11 cellular contexts compared by ENCODE assay signal in the genomic region with DNA sequence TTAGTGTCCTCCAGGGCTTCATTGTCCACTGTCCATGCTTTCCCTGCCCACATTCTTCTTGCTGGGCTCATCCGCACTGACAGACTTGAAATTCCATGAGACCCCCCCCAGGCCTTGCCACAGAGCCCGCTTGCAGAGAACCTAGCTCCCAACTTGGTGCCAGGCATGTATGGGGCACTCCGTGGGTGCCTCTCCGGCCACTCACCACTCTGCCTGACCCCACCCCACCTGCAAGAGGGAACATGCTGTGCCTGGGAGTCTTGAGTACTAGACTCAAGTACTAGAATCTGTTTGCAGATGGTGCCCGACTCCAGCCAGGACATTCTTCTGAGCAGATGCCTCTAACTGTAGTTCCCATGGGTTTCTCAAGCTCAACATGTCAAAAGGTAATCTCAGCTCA. TPM values are rescaled to one million over a fixed set of nuclear protein-coding genes. Genes with fewer than 3 reads are reported as not detected.
DNase-seq lines count a peak whose midpoint lies in the region; ATAC-seq and TF ChIP-seq lines count a peak whose summit lies in the region.
"Had no signal": no experiment of that assay in that cellular context is flagged by ENCODE, and none has a peak within 500 bp of the region (broad histone marks: within the 10 kb centered on the region; RNA-seq: fewer than 3 reads in every experiment).

No MANE protein-coding gene starts in this region.

- H2BK15ac ChIP-seq in neuronal stem cell (ENCODE audit: low read length), result no peak overlapping the region

- no peak overlapping the region for H2AK5ac ChIP-seq in neuronal stem cell (ENCODE audit: low read depth, low read length)

- TF ChIP-seq CTCF in Peyer's patch (IDR thresholded peaks at IDR 0.05), result no peak
- TF ChIP-seq CTCF in psoas muscle (IDR thresholded peaks at IDR 0.05), result no peak

- DNase-seq in EH (ENCODE audit: low read depth) (peak; percentile 32), Peyer's patch (no peak), neuronal stem cell (ENCODE audit: low spot score) (no peak), ecto neural progenitor cell (ENCODE audit: low spot score) (no peak), GDM1 (lab: John Stamatoyannopoulos, UW) (no peak), posterior cingulate gyrus (no peak), psoas muscle (no peak)
- DNase-seq: amygdala, NCI-H2029 had no signal

- H3K79me1 ChIP-seq in neuronal stem cell (ENCODE audit: low read depth, low read length), result peaks cover 8% of the 10 kb centered on the region

- intact Hi-C loops in posterior cingulate gyrus (cut with DNase I) (no loop called here), psoas muscle (cut with DNase I) (no loop called here)

- H3K4me2 ChIP-seq in neuronal stem cell (ENCODE audit: insufficient read depth, low read length, poor library complexity, severe bottlenecking), result no peak overlapping the region

- ATAC-seq in esophagus mucosa (peak; percentile 14), psoas muscle (no peak)

- H3K27ac ChIP-seq in Peyer's patch (peak overlapping the region; percentile 42 to 77 (median 66)), neuronal stem cell (replicated peaks; ENCODE audit: low read length) (no peak overlapping the region), psoas muscle (no peak overlapping the region)
- H3K27ac ChIP-seq: right lobe of liver had no signal

- H3K18ac ChIP-seq in neuronal stem cell (ENCODE audit: low read length), result peak overlapping the region; percentile 50

- H3K4ac ChIP-seq in neuronal stem cell (ENCODE audit: low read length), result no peak overlapping the region

- no peaks in the 10 kb centered on the region for H3K9me3 ChIP-seq in Peyer's patch
- no peaks in the 10 kb centered on the region for H3K9me3 ChIP-seq in neuronal stem cell (replicated peaks in 1 of 2; ENCODE audit: control insufficient read depth in 2 of 2, insufficient read depth in 1 of 2, low read depth in 1 of 2, low read length in 2 of 2)
- no peaks in the 10 kb centered on the region for H3K9me3 ChIP-seq in psoas muscle
- H3K9me3 ChIP-seq: right lobe of liver had no signal

- H3K36me3 ChIP-seq in Peyer's patch, result no peaks in the 10 kb centered on the region
- no peaks in the 10 kb centered on the region for H3K36me3 ChIP-seq in neuronal stem cell (replicated peaks in 1 of 2; ENCODE audit: control insufficient read depth in 2 of 2, insufficient read depth in 2 of 2, low read length in 2 of 2)
- H3K36me3 ChIP-seq in psoas muscle (ENCODE audit: insufficient read depth in 1 of 2, low read depth in 1 of 2), result no peaks in the 10 kb centered on the region
- H3K36me3 ChIP-seq: right lobe of liver had no signal

- H3K23ac ChIP-seq in neuronal stem cell (ENCODE audit: low read depth, low read length, poor library complexity), result no peak overlapping the region

- H3K4me1 ChIP-seq in Peyer's patch, result peaks cover 0 to 51% (median 5%) of the 10 kb centered on the region in 4 donors
- H3K4me1 ChIP-seq in neuronal stem cell (ENCODE audit: control insufficient read depth in 2 of 2, insufficient read depth in 1 of 2, low read depth in 1 of 2, low read length in 2 of 2), result peaks cover 10 to 28% of the 10 kb centered on the region in 2 donors
- H3K4me1 ChIP-seq in psoas muscle, result no peaks in the 10 kb centered on the region
- H3K4me1 ChIP-seq: right lobe of liver had no signal

- H3K27me3 ChIP-seq in Peyer's patch (no peaks in the 10 kb centered on the region), neuronal stem cell (ENCODE audit: control insufficient read depth in 3 of 3, insufficient read depth in 3 of 3, low read depth in 1 of 3, low read length in 3 of 3) (no peaks in the 10 kb centered on the region), psoas muscle (ENCODE audit: insufficient read depth in 3 of 3, low read length in 2 of 3) (no peaks in the 10 kb centered on the region)
- H3K27me3 ChIP-seq: right lobe of liver had no signal

- H4K91ac ChIP-seq in neuronal stem cell (ENCODE audit: low read depth, low read length, poor library complexity), result no peak overlapping the region

- no peak overlapping the region for H4K8ac ChIP-seq in neuronal stem cell (ENCODE audit: low read depth, low read length)

- H2BK120ac ChIP-seq in neuronal stem cell (ENCODE audit: low read depth, low read length), result no peak overlapping the region

- WGBS in neuronal stem cell (ENCODE audit: extremely low coverage in 2 of 2, insufficient read length in 2 of 2, insufficient replicate concordance in 1 of 2), 2 donors, result no CpG with 5 or more reads among the region's 5 CpGs
- WGBS in psoas muscle, 3 donors, result 83 to 92% (median 84%) methylated on average over 5 of the region's 5 CpGs

- no peak overlapping the region for H3K14ac ChIP-seq in neuronal stem cell (ENCODE audit: low read length)

- no peak overlapping the region for H3K9ac ChIP-seq in neuronal stem cell (ENCODE audit: low read depth, low read length, poor library complexity)

- TF ChIP-seq POLR2A in Peyer's patch (IDR thresholded peaks at IDR 0.05), result no peak

- no peak overlapping the region for H2AFZ ChIP-seq in neuronal stem cell (ENCODE audit: low read length)

- no peak overlapping the region for H2BK12ac ChIP-seq in neuronal stem cell (ENCODE audit: low read length)

- peak overlapping the region; percentile 16 for H2BK5ac ChIP-seq in neuronal stem cell (ENCODE audit: low read length)

- H3K4me3 ChIP-seq in Peyer's patch (no peak overlapping the region), neuronal stem cell (ENCODE audit: low read length in 2 of 2) (no peak overlapping the region), psoas muscle (no peak overlapping the region)
- H3K4me3 ChIP-seq: right lobe of liver had no signal

RNA-seq across cellular contexts. Expression of gene TRERF1, which starts 47.9 kb away (rescaled TPM):
- total RNA-seq in Peyer's patch (10 to 100 TPM in 1 of 4 donors, 1 to 10 TPM in 3; 4.6 to 28.1 (median 8.5) TPM), esophagus mucosa (7.3 TPM), psoas muscle (under 1 TPM; 0.34 to 0.99 (median 0.62) TPM)
- 13.6 TPM for polyA plus RNA-seq in neuronal stem cell (2013, experiment 1 of 2)
- polyA plus RNA-seq in neuronal stem cell (2013, experiment 2 of 2), result 14.1 TPM
- polyA plus RNA-seq in psoas muscle, result under 1 TPM; 0.21 to 0.44 (median 0.33) TPM

Comparison
In these comparisons a context has a peak if more than half of its experiments do, and no peak if none do; other contexts are left out.
1. H3K27ac ChIP-seq: peak in Peyer's patch (4 of 4); none in neuronal stem cell (single experiment) and psoas muscle (single experiment).